ENCODE assay signal across 16 cellular contexts in the genomic region with DNA sequence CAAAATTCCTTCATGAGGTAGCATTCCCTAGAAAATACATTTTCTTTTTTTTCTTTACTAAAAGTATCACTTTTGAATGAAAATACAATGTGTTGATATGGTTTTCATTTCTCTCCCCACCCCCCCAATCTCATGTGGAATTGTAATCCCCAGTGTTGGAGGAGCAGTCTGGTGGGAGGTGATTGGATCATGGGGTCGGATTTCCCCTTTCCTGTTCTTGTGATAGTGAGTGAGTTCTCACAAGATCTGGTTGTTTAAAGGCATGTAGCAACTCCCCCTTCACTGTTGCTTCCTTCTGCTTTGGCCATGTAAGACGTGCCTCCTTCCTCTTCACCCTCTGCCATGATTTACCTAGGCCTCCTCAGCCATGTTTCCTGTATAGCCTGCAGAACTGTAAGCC.
DNase-seq lines count a peak whose midpoint lies in the region; ATAC-seq, FAIRE-seq and TF ChIP-seq lines count a peak whose summit lies in the region.
"Had no signal": no experiment of that assay in that cellular context is flagged by ENCODE, and none has a peak within 500 bp of the region (broad histone marks: within the 10 kb centered on the region; RNA-seq: fewer than 3 reads in every experiment).

No MANE protein-coding gene starts in this region.

- H3K79me1 ChIP-seq in H1 (ENCODE audit: low read depth, low read length): no peaks in the 10 kb centered on the region

- peak overlapping the region; percentile 40; the same call in 1 of the 2 replicates for H3K27ac ChIP-seq in H1 (ENCODE audit: low read depth, low read length)
- H3K27ac ChIP-seq: 22Rv1, C4-2B, PC-9 had no signal

- H3K23ac ChIP-seq in H1 (ENCODE audit: insufficient read length): no peak overlapping the region

- TF ChIP-seq CTCF in H1 (IDR thresholded peaks at IDR 0.05; ENCODE audit: control extremely low read depth in 1 of 3, insufficient read depth in 1 of 3, low read depth in 1 of 3, low read length in 3 of 3): no peak

- TF ChIP-seq POLR2A in H1 (IDR thresholded peaks at IDR 0.05; ENCODE audit: control extremely low read depth in 1 of 2, low read depth in 2 of 2, low read length in 2 of 2): no peak

- no peaks in the 10 kb centered on the region for H3K36me3 ChIP-seq in H1 (ENCODE audit: control insufficient read depth in 2 of 4, insufficient read depth in 4 of 4, low read length in 3 of 4)
- H3K36me3 ChIP-seq: HAP-1, MG63 had no signal

- H2BK5ac ChIP-seq in H1 (ENCODE audit: low read depth, low read length): peak overlapping the region; percentile 36; the same call in 1 of the 2 replicates

- no peak for FAIRE-seq in H1 (lab: Jason Lieb, UNC)

- peak overlapping the region; percentile 18 for H4K5ac ChIP-seq in H1 (ENCODE audit: insufficient read length, low read depth, low read length)

- TF ChIP-seq EP300 in H1 (IDR thresholded peaks at IDR 0.05; ENCODE audit: borderline replicate concordance in 1 of 2, low read depth in 2 of 2, low read length in 2 of 2): no peak

- ATAC-seq in HG03097 (IDR thresholded peaks at IDR 0.05; ENCODE audit: low FRiP score, unreplicated experiment): no peak
- no peak for ATAC-seq in HG02798 (IDR thresholded peaks at IDR 0.05; ENCODE audit: poor library complexity, unreplicated experiment)
- ATAC-seq in HG02870 (IDR thresholded peaks at IDR 0.05; ENCODE audit: unreplicated experiment): no peak

- TF ChIP-seq RAD21 in H1 (IDR thresholded peaks at IDR 0.05 in 1 of 2, conservative IDR thresholded peaks at IDR 0.05 in 1 of 2; ENCODE audit: low read depth in 2 of 2, low read length in 2 of 2): no peak

- WGBS in H1 (ENCODE audit: extremely low coverage in 1 of 2, insufficient coverage in 1 of 2, insufficient read length in 1 of 2, insufficient replicate concordance in 2 of 2, low coverage in 1 of 2, low lambda C conversion rate in 2 of 2, missing lambda C conversion rate in 1 of 2), 2 experiments: 80% methylated on average over 2 of the region's 2 CpGs; no CpG with 5 or more reads in 1 of the 2 experiments

- no peak overlapping the region for H2BK120ac ChIP-seq in H1 (replicated peaks; ENCODE audit: low read depth, low read length)

- H3K4me3 ChIP-seq in H1 (ENCODE audit: extremely low read depth in 1 of 4, insufficient read depth in 2 of 4, low read depth in 3 of 4, low read length in 4 of 4): no peak overlapping the region
- H3K4me3 ChIP-seq: HAP-1, MG63, PC-9 had no signal

- H3K9me3 ChIP-seq in H1 (ENCODE audit: insufficient read depth in 2 of 2, low read depth in 1 of 2, low read length in 1 of 2): no peaks in the 10 kb centered on the region
- H3K9me3 ChIP-seq: HAP-1, MG63 had no signal

- H3K56ac ChIP-seq in H1 (replicated peaks; ENCODE audit: insufficient read length, low read depth, low read length): no peak overlapping the region

- 0 out of 4 replicates have a peak overlapping the region, but pooled peaks of 1 of the 2 experiments have one; percentile 10 for H3K4me2 ChIP-seq in H1 (ENCODE audit: insufficient read depth in 1 of 2, low read depth in 2 of 2, low read length in 2 of 2)
- H3K4me2 ChIP-seq: PC-9 had no signal

- H4K20me1 ChIP-seq in H1 (replicated peaks in 1 of 2; ENCODE audit: control insufficient read depth in 1 of 2, insufficient read depth in 2 of 2, low read length in 2 of 2): no peaks in the 10 kb centered on the region

- no peak overlapping the region for H2BK20ac ChIP-seq in H1 (ENCODE audit: low read length)

- POLR2A ChIA-PET in H1 (lab: Charles Lee; ENCODE audit: partially characterized antibody): no interaction called here

- no peak overlapping the region for H3K9ac ChIP-seq in H1 (replicated peaks in 1 of 4; ENCODE audit: extremely low read depth in 1 of 4, low read depth in 3 of 4, low read length in 3 of 4)

- no peak overlapping the region for H2AK5ac ChIP-seq in H1 (ENCODE audit: low read depth, low read length)

- H2BK15ac ChIP-seq in H1 (ENCODE audit: low read length): no peak overlapping the region

- no peaks in the 10 kb centered on the region for H3K79me2 ChIP-seq in H1 (ENCODE audit: control insufficient read depth in 1 of 2, insufficient read depth in 2 of 2, low read length in 2 of 2)

- peak overlapping the region; percentile 99; the same call in 1 of the 2 replicates for H2AFZ ChIP-seq in H1 (ENCODE audit: low read length)
- H2AFZ ChIP-seq: PC-9 had no signal

- H2BK12ac ChIP-seq in H1 (ENCODE audit: low read depth, low read length): no peak overlapping the region

- H3K27me3 ChIP-seq in H1 (replicated peaks in 1 of 4; ENCODE audit: control insufficient read depth in 3 of 4, extremely low read depth in 1 of 4, insufficient read depth in 3 of 4, low read length in 3 of 4): no peaks in the 10 kb centered on the region
- H3K27me3 ChIP-seq: MG63 had no signal

- H3K4me1 ChIP-seq in H1 (replicated peaks in 1 of 4; ENCODE audit: control insufficient read depth in 3 of 4, insufficient read depth in 4 of 4, low read length in 3 of 4): peaks cover 0 to 4% (median 3%) of the 10 kb centered on the region in 4 experiments; a peak in 3 of 7 replicates
- H3K4me1 ChIP-seq: HAP-1 had no signal

- H3K14ac ChIP-seq in H1 (ENCODE audit: insufficient read length): no peak overlapping the region

- DNase-seq in DMS53 (lab: John Stamatoyannopoulos, UW) (peak; percentile 11), DMS53 treated with DMSO at 0.1 percent for 48 hours (lab: John Stamatoyannopoulos, UW; ENCODE audit: unreplicated experiment) (no peak), NCI-H82 treated with DMSO at 0.1 percent for 48 hours (lab: John Stamatoyannopoulos, UW; ENCODE audit: unreplicated experiment) (peak; percentile 8), H1 (ENCODE audit: low read depth in 1 of 2, low spot score in 2 of 2) (no peak), superior temporal gyrus (ENCODE audit: extremely low spot score) (no peak)
- DNase-seq: IMR-90, NCI-H2029 treated with DMSO at 0.1 percent for 48 hours, NCI-H748 treated with DMSO at 0.1 percent for 48 hours had no signal

- CTCF ChIA-PET in H1 (lab: Charles Lee; ENCODE audit: partially characterized antibody): interaction anchor here (0.7 to 1.5 kb wide), 7 partner anchors 11 to 212 kb away, joined by 3 to 5 read pairs (median 3); no protein-coding TSS in a partner anchor

- H4K8ac ChIP-seq in H1 (ENCODE audit: extremely low read depth, insufficient read depth, low read length): no peak overlapping the region

- no peak overlapping the region for H3K4ac ChIP-seq in H1 (replicated peaks; ENCODE audit: insufficient read length, low read depth, low read length)

- H4K91ac ChIP-seq in H1 (replicated peaks; ENCODE audit: insufficient read length, low read length): no peak overlapping the region

- no peaks in the 10 kb centered on the region; the same call in 1 of the 2 replicates for H3K23me2 ChIP-seq in H1 (ENCODE audit: low read depth, low read length)

- no peak overlapping the region for H3K18ac ChIP-seq in H1 (ENCODE audit: extremely low read depth, low read length)

TF ChIP-seq in H1, 55 proteins besides CTCF, POLR2A, EP300 and RAD21 (continues in another document):
- TF ChIP-seq RXRA (IDR thresholded peaks at IDR 0.05; ENCODE audit: insufficient read depth, low read depth, low read length) (no peak), CEBPB (IDR thresholded peaks at IDR 0.05; ENCODE audit: low read depth, low read length) (no peak), CTBP2 (IDR thresholded peaks at IDR 0.05; ENCODE audit: borderline replicate concordance, insufficient read depth, insufficient read length, low read length) (no peak), NRF1 (IDR thresholded peaks at IDR 0.05; ENCODE audit: low read depth, low read length) (no peak), RBBP5 (IDR thresholded peaks at IDR 0.05; ENCODE audit: borderline replicate concordance, low read depth, low read length) (no peak), MAFK (IDR thresholded peaks at IDR 0.05; ENCODE audit: low read depth, low read length) (no peak), PHF8 (conservative IDR thresholded peaks at IDR 0.05; ENCODE audit: low read depth, low read length) (no peak), GABPA (IDR thresholded peaks at IDR 0.05; ENCODE audit: borderline replicate concordance, insufficient read depth, low read length) (no peak), KDM5A (IDR thresholded peaks at IDR 0.05; ENCODE audit: low read length) (no peak), ZNF274 (IDR thresholded peaks at IDR 0.05; ENCODE audit: borderline replicate concordance, extremely low read depth, low read length) (no peak)
- TF ChIP-seq, protein P1, sequence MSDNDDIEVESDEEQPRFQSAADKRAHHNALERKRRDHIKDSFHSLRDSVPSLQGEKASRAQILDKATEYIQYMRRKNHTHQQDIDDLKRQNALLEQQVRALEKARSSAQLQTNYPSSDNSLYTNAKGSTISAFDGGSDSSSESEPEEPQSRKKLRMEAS (IDR thresholded peaks at IDR 0.05): no peak

Comparison
In these comparisons a context has a peak if more than half of its experiments do, and no peak if none do; other contexts are left out.
1. DNase-seq: peak in DMS53 (single experiment) and NCI-H82 treated with DMSO at 0.1 percent for 48 hours (single experiment); none in DMS53 treated with DMSO at 0.1 percent for 48 hours (single experiment), H1 (0 of 2) and superior temporal gyrus (single experiment).